Comparison of ENCODE assay signal across 17 cellular contexts in genomic region chr14:103739793-103740501, GRCh38. TPM values are rescaled to one million over a fixed set of nuclear protein-coding genes. Genes with fewer than 3 reads are reported as not detected.
DNase-seq lines count a peak whose midpoint lies in the region; ATAC-seq, FAIRE-seq and TF ChIP-seq lines count a peak whose summit lies in the region.
"Had no signal": no experiment of that assay in that cellular context is flagged by ENCODE, and none has a peak within 500 bp of the region (broad histone marks: within the 10 kb centered on the region; RNA-seq: fewer than 3 reads in every experiment).

No MANE protein-coding gene starts in this region.

- ATAC-seq in RWPE2 (ENCODE audit: low read depth) (no peak), sciatic nerve (no peak), HG03442 (IDR thresholded peaks at IDR 0.05; ENCODE audit: unreplicated experiment) (no peak), HG03432 (IDR thresholded peaks at IDR 0.05; ENCODE audit: unreplicated experiment) (no peak)
- ATAC-seq: GM23338 had no signal

- H3K9ac ChIP-seq in kidney (ENCODE audit: low read length in 2 of 2), result no peak overlapping the region

- peaks cover 18% of the 10 kb centered on the region for H3K4me1 Mint-ChIP-seq in chondrocyte (ENCODE audit: low read depth)

- H3K9me3 Mint-ChIP-seq in chondrocyte (ENCODE audit: low read depth), result no peaks in the 10 kb centered on the region
- H3K9me3 Mint-ChIP-seq: GM23338, HFFc6 had no signal

- H3K27ac Mint-ChIP-seq in chondrocyte (ENCODE audit: unreplicated experiment), result no peak overlapping the region
- H3K27ac Mint-ChIP-seq: GM23338, HFFc6 had no signal

- peaks cover 6% of the 10 kb centered on the region for H3K36me3 Mint-ChIP-seq in chondrocyte (ENCODE audit: low read depth)

- no peak overlapping the region for H3K4me3 Mint-ChIP-seq in chondrocyte (ENCODE audit: unreplicated experiment)
- H3K4me3 Mint-ChIP-seq: GM23338, HFFc6 had no signal

- H3K27ac ChIP-seq in RWPE2 (ENCODE audit: poor library complexity, severe bottlenecking), result no peak overlapping the region
- H3K27ac ChIP-seq in kidney (ENCODE audit: low read depth in 2 of 2, low read length in 2 of 2), result no peak overlapping the region
- H3K27ac ChIP-seq: Peyer's patch had no signal

- H3K4me3 ChIP-seq in RWPE2 (ENCODE audit: severe bottlenecking) (no peak overlapping the region), kidney (ENCODE audit: low read length in 2 of 2) (no peak overlapping the region)
- H3K4me3 ChIP-seq: GM23338, Peyer's patch had no signal

- peak; percentile 67 for DNase-seq in RWPE2 (ENCODE audit: low spot score)
- DNase-seq in chondrocyte (ENCODE audit: low spot score), result peak; percentile 79
- peak; percentile 64 for DNase-seq in kidney
- peak; percentile 53 for DNase-seq in sciatic nerve (ENCODE audit: low spot score)
- DNase-seq in NAMALWA (ENCODE audit: low spot score), result no peak
- DNase-seq: AML-193, HFFc6, Karpas-422, NCI-H187 treated with DMSO at 0.1 percent for 48 hours, NCI-H510A, NCI-H82, SHP77 treated with DMSO at 0.1 percent for 48 hours had no signal

- peaks cover 18% of the 10 kb centered on the region for H3K36me3 ChIP-seq in RWPE2 (ENCODE audit: low read depth)
- peaks cover 21 to 32% of the 10 kb centered on the region in 2 donors for H3K36me3 ChIP-seq in kidney (ENCODE audit: control insufficient read depth in 1 of 2, insufficient read depth in 2 of 2, low read length in 2 of 2)

- H3K4me1 ChIP-seq in RWPE2 (ENCODE audit: insufficient read depth, poor library complexity, severe bottlenecking), result no peaks in the 10 kb centered on the region
- peaks cover 13 to 22% of the 10 kb centered on the region in 2 donors for H3K4me1 ChIP-seq in kidney (ENCODE audit: control insufficient read depth in 1 of 2, insufficient read depth in 1 of 2, low read depth in 1 of 2, low read length in 2 of 2)
- H3K4me1 ChIP-seq: Peyer's patch had no signal

- H3K27me3 Mint-ChIP-seq in chondrocyte (ENCODE audit: low read depth), result no peaks in the 10 kb centered on the region

- no peak for FAIRE-seq in kidney (lab: Jason Lieb, UNC)
- FAIRE-seq: GM12891 had no signal

- H3K9me3 ChIP-seq in RWPE2 (ENCODE audit: severe bottlenecking) (no peaks in the 10 kb centered on the region), kidney (ENCODE audit: control insufficient read depth in 1 of 2, low read length in 2 of 2) (no peaks in the 10 kb centered on the region)
- H3K9me3 ChIP-seq: Peyer's patch had no signal

- intact Hi-C loops in kidney (cut with DNase I) (no loop called here), sciatic nerve (cut with DNase I) (no loop called here)

- no peaks in the 10 kb centered on the region for H3K27me3 ChIP-seq in RWPE2 (ENCODE audit: insufficient read depth, poor library complexity, severe bottlenecking)
- H3K27me3 ChIP-seq: Peyer's patch had no signal

- TF ChIP-seq CTCF in RWPE2 (IDR thresholded peaks at IDR 0.05; ENCODE audit: poor library complexity, severe bottlenecking), result no peak
- TF ChIP-seq CTCF in chondrocyte (IDR thresholded peaks at IDR 0.05), result no peak
- TF ChIP-seq CTCF in kidney (IDR thresholded peaks at IDR 0.05; ENCODE audit: borderline replicate concordance, extremely low read depth, insufficient read depth), result no peak

RNA-seq across cellular contexts. Expression of gene ZFYVE21, which starts 24.3 kb away (rescaled TPM):
- total RNA-seq in chondrocyte (68.6 to 84.3 TPM (median 68.6 TPM) in 3 replicates), kidney (70.9 TPM), sciatic nerve (86.6 TPM)
- 67.8 TPM for polyA plus RNA-seq in kidney (ENCODE audit: insufficient read depth, low read depth, low replicate concordance)

RNA-seq across cellular contexts. Expression of gene XRCC3, which starts 24.7 kb away (rescaled TPM):
- total RNA-seq in chondrocyte (3.4 to 9.9 TPM (median 6.6 TPM) in 3 replicates), kidney (6.3 TPM), sciatic nerve (4.6 TPM)
- 2.8 TPM for polyA plus RNA-seq in kidney (ENCODE audit: insufficient read depth, low read depth, low replicate concordance)
